25 cellular contexts compared by ENCODE assay signal in genomic region chr6:50116797-50117542, GRCh38.
"Had no signal": no experiment of that assay in that cellular context is flagged by ENCODE, and none has a peak within 500 bp of the region (broad histone marks: within the 10 kb centered on the region; RNA-seq: fewer than 3 reads in every experiment).

No MANE protein-coding gene starts in this region.

- DNase-seq: activated CD4-positive, alpha-beta T cell treated with anti-CD3 and anti-CD28 coated beads for 4 hours; activated CD4-positive, alpha-beta T cell treated with anti-CD3 and anti-CD28 coated beads, Interleukin-2, amount 50 U/mL, for 48 hours; activated CD4-positive, CD25-positive, alpha-beta regulatory T cell; activated CD8-positive, alpha-beta memory T cell treated with anti-CD3 and anti-CD28 coated beads, Interleukin-2, amount 50 U/mL, for 48 hours; activated effector memory CD4-positive, alpha-beta T cell treated with Interleukin-2 at 50 U/mL for 16 hours; activated naive CD4-positive, alpha-beta T cell treated with anti-CD3 and anti-CD28 coated beads for 36 hours; activated naive CD8-positive, alpha-beta T cell treated with anti-CD3 and anti-CD28 coated beads, Interleukin-2, amount 10 ng/mL, durations not matched to agents 7 days and 5 days; activated T-cell treated with anti-CD3 and anti-CD28 coated beads, Interleukin-2, amount 50 U/mL, for 4 hours; amniotic stem cell; esophagus squamous epithelium; head of caudate nucleus; hypothalamus; islet precursor cell; left cardiac atrium; pancreas; right cardiac atrium; stimulated activated CD4-positive, alpha-beta T cell treated with anti-CD3 and anti-CD28 coated beads, Interleukin-4, amount 100 ng/mL, for 24 hours had no signal

- H3K4me3 ChIP-seq: breast epithelium, coronary artery, esophagus squamous epithelium, gastroesophageal sphincter, pancreas, tibial nerve had no signal

- H3K27me3 Mint-ChIP-seq: activated naive CD8-positive, alpha-beta T cell treated with anti-CD3 and anti-CD28 coated beads, Interleukin-2, amount 10 ng/mL, durations not matched to agents 7 days and 5 days; central memory CD8-positive, alpha-beta T cell; memory B cell; stimulated activated naive CD8-positive, alpha-beta T cell treated with anti-CD3 and anti-CD28 coated beads, Interleukin-15, Interleukin-2, amounts not matched to agents 100 ng/mL and 50 ng/mL, for 24 hours had no signal

- H3K4me3 Mint-ChIP-seq: activated naive CD4-positive, alpha-beta T cell treated with anti-CD3 and anti-CD28 coated beads for 36 hours; activated naive CD8-positive, alpha-beta T cell treated with anti-CD3 and anti-CD28 coated beads, Interleukin-2, amount 10 ng/mL, durations not matched to agents 7 days and 5 days; activated T-cell treated with anti-CD3 and anti-CD28 coated beads, Interleukin-2, amount 50 U/mL, for 4 hours; central memory CD8-positive, alpha-beta T cell; memory B cell; nephron; stimulated activated naive CD8-positive, alpha-beta T cell treated with anti-CD3 and anti-CD28 coated beads, Interleukin-15, Interleukin-2, amounts not matched to agents 100 ng/mL and 50 ng/mL, for 24 hours had no signal

- H3K9me3 ChIP-seq: breast epithelium, esophagus squamous epithelium, gastroesophageal sphincter, pancreas, tibial nerve had no signal

- H3K36me3 ChIP-seq: breast epithelium, esophagus squamous epithelium, gastroesophageal sphincter, pancreas, tibial nerve had no signal

- H3K27ac ChIP-seq: breast epithelium, coronary artery, esophagus squamous epithelium, gastroesophageal sphincter, pancreas, tibial nerve had no signal

- H3K4me1 Mint-ChIP-seq: activated naive CD8-positive, alpha-beta T cell treated with anti-CD3 and anti-CD28 coated beads, Interleukin-2, amount 10 ng/mL, durations not matched to agents 7 days and 5 days; central memory CD8-positive, alpha-beta T cell; memory B cell; nephron had no signal

- H3K36me3 Mint-ChIP-seq: activated naive CD8-positive, alpha-beta T cell treated with anti-CD3 and anti-CD28 coated beads, Interleukin-2, amount 10 ng/mL, durations not matched to agents 7 days and 5 days; memory B cell had no signal

- H3K4me1 ChIP-seq: breast epithelium, esophagus squamous epithelium, gastroesophageal sphincter, pancreas, tibial nerve had no signal

- H3K27me3 ChIP-seq: breast epithelium, esophagus squamous epithelium, gastroesophageal sphincter, pancreas, tibial nerve had no signal

- H3K27ac Mint-ChIP-seq: activated naive CD4-positive, alpha-beta T cell treated with anti-CD3 and anti-CD28 coated beads for 36 hours; activated naive CD8-positive, alpha-beta T cell treated with anti-CD3 and anti-CD28 coated beads, Interleukin-2, amount 10 ng/mL, durations not matched to agents 7 days and 5 days; memory B cell; nephron; stimulated activated naive CD8-positive, alpha-beta T cell treated with anti-CD3 and anti-CD28 coated beads, Interleukin-15, Interleukin-2, amounts not matched to agents 100 ng/mL and 50 ng/mL, for 24 hours had no signal

- H3K9me3 Mint-ChIP-seq: nephron; stimulated activated naive CD8-positive, alpha-beta T cell treated with anti-CD3 and anti-CD28 coated beads, Interleukin-15, Interleukin-2, amounts not matched to agents 100 ng/mL and 50 ng/mL, for 24 hours had no signal
